ENCODE assay signal across 8 cellular contexts in genomic region chr15:43440721-43441281, GRCh38. TPM values are rescaled to one million over a fixed set of nuclear protein-coding genes. Genes with fewer than 3 reads are reported as not detected.
DNase-seq lines count a peak whose midpoint lies in the region; FAIRE-seq and TF ChIP-seq lines count a peak whose summit lies in the region.

No MANE protein-coding gene starts in this region.

- intact Hi-C loops in A673 (cut with micrococcal nuclease; ENCODE audit: unreplicated experiment): loop anchor here (10.0 kb wide), 1 partner anchor 74 kb away; the partner anchor contains the start of gene MAP1A
- intact Hi-C loops in kidney (cut with DNase I): no loop called here

- peak overlapping the region; percentile 80 for H3K27ac ChIP-seq in A673 (ENCODE audit: low read depth, low read length, poor library complexity, severe bottlenecking)
- H3K27ac ChIP-seq in SJSA1: peak overlapping the region; percentile 89
- H3K27ac ChIP-seq in kidney (ENCODE audit: low read depth in 2 of 2, low read length in 2 of 2): no peak overlapping the region

- peak; percentile 94 for DNase-seq in A673 (ENCODE audit: low spot score)
- no peak for DNase-seq in GM12891 (ENCODE audit: insufficient read length, low spot score)
- peak; percentile 89 for DNase-seq in KBM-7
- peak; percentile 82 to 91 for DNase-seq in SJSA1 (ENCODE audit: low read depth in 1 of 2, low spot score in 2 of 2)
- DNase-seq in central memory CD4-positive, alpha-beta T cell: peak; percentile 2
- DNase-seq in kidney: no peak
- DNase-seq in stimulated activated CD4-positive, alpha-beta T cell treated with anti-CD3 and anti-CD28 coated beads, Interleukin-2, amount 100 ng/mL, for 48 hours: peak; percentile 9 to 19
- DNase-seq in OCI-M2 (lab: John Stamatoyannopoulos, UW; ENCODE audit: unreplicated experiment): no peak

- BruUV-seq in A673 (replicated peaks; lab: Mats Ljungman, UMichigan): no TSS peak

- in situ Hi-C loops in KBM-7 (cut with MboI; ENCODE audit: low pct_unique_long_range_greater_than_20kb, low sequenced_read_pairs): no loop called here

- no peaks in the 10 kb centered on the region for H3K9me3 ChIP-seq in A673 (ENCODE audit: low read depth, low read length, poor library complexity, severe bottlenecking)
- no peaks in the 10 kb centered on the region for H3K9me3 ChIP-seq in SJSA1 (replicated peaks)
- H3K9me3 ChIP-seq in kidney (ENCODE audit: control insufficient read depth in 1 of 2, low read length in 2 of 2): no peaks in the 10 kb centered on the region

- FAIRE-seq in GM12891 (lab: Jason Lieb, UNC) (peak; percentile 62), kidney (lab: Jason Lieb, UNC) (no peak)

- CTCF ChIA-PET in A673 (lab: Charles Lee): interaction anchor here (0.7 to 1.5 kb wide), 5 partner anchors 54 to 77 kb away, joined by 3 to 7 read pairs (median 4); partner anchors contain the start of gene MAP1A

- H3K9ac ChIP-seq in kidney (ENCODE audit: low read length in 2 of 2): no peak overlapping the region

- H3K4me1 ChIP-seq in A673 (ENCODE audit: insufficient read depth, low read length, poor library complexity, severe bottlenecking) (peaks cover 10% of the 10 kb centered on the region), SJSA1 (replicated peaks) (peaks cover 12% of the 10 kb centered on the region), kidney (ENCODE audit: control insufficient read depth in 1 of 2, insufficient read depth in 1 of 2, low read depth in 1 of 2, low read length in 2 of 2) (no peaks in the 10 kb centered on the region)

- no peaks in the 10 kb centered on the region for H3K27me3 ChIP-seq in A673 (replicated peaks; ENCODE audit: insufficient read depth, low read depth, low read length, poor library complexity)
- no peaks in the 10 kb centered on the region for H3K27me3 ChIP-seq in SJSA1 (replicated peaks)

- POLR2A ChIA-PET in A673 (lab: Charles Lee; ENCODE audit: low non-redundant PET): interaction anchor here (0.6 kb wide), 2 partner anchors 69 to 70 kb away, joined by 5 to 12 read pairs; partner anchors contain the start of genes TUBGCP4 and ZSCAN29

- TF ChIP-seq POLR2A in GM12891 (IDR thresholded peaks at IDR 0.05; ENCODE audit: low read depth, low read length): no peak

- peaks cover 48% of the 10 kb centered on the region for H3K36me3 ChIP-seq in A673 (ENCODE audit: insufficient read depth, low read length, poor library complexity, severe bottlenecking)
- H3K36me3 ChIP-seq in SJSA1: peaks cover 35% of the 10 kb centered on the region
- peaks cover 14 to 30% of the 10 kb centered on the region in 2 donors for H3K36me3 ChIP-seq in kidney (ENCODE audit: control insufficient read depth in 1 of 2, insufficient read depth in 2 of 2, low read length in 2 of 2)

- TF ChIP-seq CTCF in A673 (conservative IDR thresholded peaks at IDR 0.05; ENCODE audit: low read depth, low read length) (peak; percentile 62), kidney (IDR thresholded peaks at IDR 0.05; ENCODE audit: borderline replicate concordance, extremely low read depth, insufficient read depth) (peak; percentile 21)

- H3K4me3 ChIP-seq in A673 (ENCODE audit: low read depth, low read length, poor library complexity, severe bottlenecking): no peak overlapping the region
- H3K4me3 ChIP-seq in SJSA1: no peak overlapping the region
- H3K4me3 ChIP-seq in kidney (ENCODE audit: low read length in 2 of 2): no peak overlapping the region

TF ChIP-seq in GM12891, 5 proteins besides CTCF, POLR2A, EP300 and RAD21:
- no peak for TF ChIP-seq POU2F2 (IDR thresholded peaks at IDR 0.05; ENCODE audit: low read depth, low read length)
- TF ChIP-seq PAX5 (IDR thresholded peaks at IDR 0.05; ENCODE audit: insufficient read depth, low read length, severe bottlenecking): no peak
- no peak for TF ChIP-seq POLR2AphosphoS5 (IDR thresholded peaks at IDR 0.05; ENCODE audit: low read depth, low read length)
- no peak for TF ChIP-seq SPI1 (IDR thresholded peaks at IDR 0.05; ENCODE audit: low read depth, low read length)
- TF ChIP-seq TAF1 (IDR thresholded peaks at IDR 0.05; ENCODE audit: low read depth, low read length): no peak
TF ChIP-seq in GM12891: peak in this region for 0.

RNA-seq across cellular contexts. Expression of gene TP53BP1, which starts 52.2 kb away (rescaled TPM):
- total RNA-seq in A673 (2021): 66.0 and 74.5 TPM in 2 replicates
- polyA plus RNA-seq in GM12891 (2012; ENCODE audit: low read depth, missing spikeins): 16.5 TPM
- 22.2 and 31.2 TPM in 2 replicates for total RNA-seq in SJSA1 (2014; rRNA removed; shearing (Covaris generic))
- 47.4 TPM for total RNA-seq in kidney
- 15.9 TPM for polyA plus RNA-seq in kidney (ENCODE audit: insufficient read depth, low read depth, low replicate concordance)

Comparison
In these comparisons a context has a peak if more than half of its experiments do, and no peak if none do; other contexts are left out.
1. DNase-seq: peak in A673 (single experiment), KBM-7 (single experiment), SJSA1 (2 of 2), central memory CD4-positive, alpha-beta T cell (single experiment) and stimulated activated CD4-positive, alpha-beta T cell treated with anti-CD3 and anti-CD28 coated beads, Interleukin-2, amount 100 ng/mL, for 48 hours (2 of 2); none in GM12891 (single experiment), kidney (single experiment) and OCI-M2 (single experiment).
2. H3K27ac ChIP-seq: peak in A673 (single experiment) and SJSA1 (single experiment); none in kidney (0 of 2).